In the genomic region with DNA sequence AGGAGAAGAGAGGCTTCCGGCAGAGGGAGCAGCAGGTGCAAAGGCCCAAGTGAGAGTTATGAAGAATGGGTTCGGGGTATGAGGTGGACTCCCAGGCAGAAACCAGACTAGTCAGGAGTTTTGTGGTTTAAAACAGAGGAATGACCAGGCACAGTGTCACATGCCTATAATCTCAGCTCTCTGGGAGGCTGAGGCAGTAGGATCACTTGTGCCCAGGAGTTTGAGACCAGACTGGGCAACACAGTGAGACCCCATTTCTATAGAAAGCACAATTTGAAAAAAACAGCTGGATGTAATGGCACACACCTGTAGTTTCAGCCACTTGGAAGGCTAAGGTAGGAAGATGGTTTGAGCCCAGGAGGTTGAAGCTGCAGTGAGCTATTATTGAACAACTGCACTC, we compare ENCODE assay signal across 10 cellular contexts. TPM values are rescaled to one million over a fixed set of nuclear protein-coding genes. Genes with fewer than 3 reads are reported as not detected.
"Had no signal": no experiment of that assay in that cellular context is flagged by ENCODE, and none has a peak within 500 bp of the region (broad histone marks: within the 10 kb centered on the region; RNA-seq: fewer than 3 reads in every experiment).

No MANE protein-coding gene starts in this region.

- H3K4me1 ChIP-seq: HAP-1 had no signal

- H3K36me3 ChIP-seq: HAP-1 had no signal

- H3K9me3 ChIP-seq: HAP-1 had no signal

- H3K27ac ChIP-seq: GM23248, HL-60 had no signal

- H3K4me3 ChIP-seq: GM23248, HAP-1 had no signal

- H3K9ac ChIP-seq: GM23248 had no signal

- H2AFZ ChIP-seq: GM23248 had no signal

- ATAC-seq: HCT116 had no signal

- DNase-seq: GM23248, GOT3, H7, IMR-90, KBM-7 had no signal

RNA-seq across cellular contexts. Expression of gene C16orf78, which starts 43.8 kb away (rescaled TPM):
- total RNA-seq: GM23248, H4, H7, HT1080, IMR-90 had no signal
- polyA plus RNA-seq: GM23248, IMR-90 had no signal
